In genomic region chr2:21354113-21354679, GRCh38 we compare ENCODE assay signal across 25 cellular contexts.
"Had no signal": no experiment of that assay in that cellular context is flagged by ENCODE, and none has a peak within 500 bp of the region (broad histone marks: within the 10 kb centered on the region; RNA-seq: fewer than 3 reads in every experiment).

No MANE protein-coding gene starts in this region.

- H3K27me3 Mint-ChIP-seq: effector memory CD8-positive, alpha-beta T cell; naive B cell had no signal

- H3K36me3 ChIP-seq: colonic mucosa, esophagus squamous epithelium, gastrocnemius medialis, heart right ventricle, left lung, lower lobe of right lung had no signal

- H3K9me3 Mint-ChIP-seq: dendritic cell treated with granulocyte-macrophage colony-stimulating factor and Interleukin-4, amounts not matched to agents 40 ng/mL and 50 ng/mL, for 4 days had no signal

- H3K9me3 ChIP-seq: colonic mucosa, esophagus squamous epithelium, gastrocnemius medialis, left lung, lower lobe of right lung, mucosa of descending colon had no signal

- H3K27ac ChIP-seq: colonic mucosa, epithelial cell of prostate, esophagus squamous epithelium, gastrocnemius medialis, heart right ventricle, left lung, lower lobe of right lung had no signal

- H3K4me1 Mint-ChIP-seq: naive B cell had no signal

- H3K4me3 Mint-ChIP-seq: dendritic cell treated with granulocyte-macrophage colony-stimulating factor and Interleukin-4, amounts not matched to agents 40 ng/mL and 50 ng/mL, for 4 days; effector memory CD8-positive, alpha-beta T cell; mesothelial cell of epicardium; naive B cell had no signal

- H3K36me3 Mint-ChIP-seq: mesothelial cell of epicardium, naive B cell had no signal

- H3K27me3 ChIP-seq: colonic mucosa, esophagus squamous epithelium, gastrocnemius medialis, heart right ventricle, left lung had no signal

- DNase-seq: colonic mucosa; cortex of kidney; effector CD8-positive, alpha-beta T cell; effector memory CD8-positive, alpha-beta T cell; erythroblast; esophagus squamous epithelium; foreskin fibroblast; foreskin melanocyte; gastrocnemius medialis; glutamatergic neuron; head of caudate nucleus; heart right ventricle; hippocampal formation; left cardiac atrium; left lung; left ventricle myocardium superior; lower lobe of right lung; mesenchymal stem cell; mucosa of descending colon; naive B cell had no signal

- H3K27ac Mint-ChIP-seq: dendritic cell treated with granulocyte-macrophage colony-stimulating factor and Interleukin-4, amounts not matched to agents 40 ng/mL and 50 ng/mL, for 4 days; effector memory CD8-positive, alpha-beta T cell; mesothelial cell of epicardium; naive B cell had no signal

- H3K4me3 ChIP-seq: colonic mucosa, esophagus squamous epithelium, gastrocnemius medialis, heart right ventricle, left lung, lower lobe of right lung, mucosa of descending colon had no signal

- H3K4me1 ChIP-seq: colonic mucosa, esophagus squamous epithelium, gastrocnemius medialis, left lung, lower lobe of right lung had no signal

- FAIRE-seq: keratinocyte had no signal

- ATAC-seq: effector memory CD8-positive, alpha-beta T cell; esophagus mucosa; gastrocnemius medialis; heart right ventricle; left cardiac atrium; left lung; left ventricle myocardium superior; lower lobe of right lung; mucosa of descending colon had no signal
